8 cellular contexts compared by ENCODE assay signal in genomic region chr16:81723098-81723723, GRCh38. TPM values are rescaled to one million over a fixed set of nuclear protein-coding genes. Genes with fewer than 3 reads are reported as not detected.
A peak's percentile ranks its signal among the peaks of the same experiment; 100 is the strongest.
DNase-seq lines count a peak whose midpoint lies in the region; ATAC-seq and TF ChIP-seq lines count a peak whose summit lies in the region.

No MANE protein-coding gene starts in this region.

- H3K27me3 ChIP-seq in Loucy (ENCODE audit: insufficient read depth, low read length, poor library complexity, severe bottlenecking) (no peaks in the 10 kb centered on the region), adipocyte (replicated peaks; ENCODE audit: control insufficient read depth, insufficient read depth, low read length) (peaks cover 24% of the 10 kb centered on the region)

- H3K4me3 ChIP-seq in Loucy (ENCODE audit: low read length, poor library complexity, severe bottlenecking) (no peak overlapping the region), OCI-LY7 (ENCODE audit: low read depth, low read length, poor library complexity, severe bottlenecking) (no peak overlapping the region), adipocyte (ENCODE audit: low read length) (no peak overlapping the region)

- intact Hi-C loops in OCI-LY7 (cut with micrococcal nuclease; ENCODE audit: unreplicated experiment): loop anchor here (1.0 to 5.0 kb wide), 4 partner anchors 100 to 516 kb away; no protein-coding TSS in a partner anchor
- intact Hi-C loops in left ventricle myocardium superior (cut with micrococcal nuclease): loop anchor here (10.0 kb wide), 3 partner anchors 98 to 358 kb away; no protein-coding TSS in a partner anchor
- intact Hi-C loops in sciatic nerve (cut with DNase I): loop anchor here (5.0 to 10.0 kb wide), 2 partner anchors 98 to 321 kb away; no protein-coding TSS in a partner anchor

- POLR2A ChIA-PET in OCI-LY7 (lab: Charles Lee): no interaction called here

- H3K9me2 ChIP-seq in Loucy (replicated peaks; ENCODE audit: low read depth, low read length): no peaks in the 10 kb centered on the region
- no peaks in the 10 kb centered on the region for H3K9me2 ChIP-seq in OCI-LY7 (ENCODE audit: insufficient read depth, low read length)

- H3F3A ChIP-seq in Loucy (ENCODE audit: low read depth): no peaks in the 10 kb centered on the region

- no peaks in the 10 kb centered on the region for H3K9me3 ChIP-seq in Loucy (ENCODE audit: insufficient read depth, low read depth, low read length)
- H3K9me3 ChIP-seq in OCI-LY7 (ENCODE audit: low read length): peaks cover 10% of the 10 kb centered on the region
- no peaks in the 10 kb centered on the region for H3K9me3 ChIP-seq in adipocyte (ENCODE audit: control insufficient read depth, low read length)

- H3K27ac ChIP-seq in OCI-LY7 (ENCODE audit: low read depth, low read length, poor library complexity, severe bottlenecking): no peak overlapping the region

- TF ChIP-seq CTCF in Loucy (conservative IDR thresholded peaks at IDR 0.05; ENCODE audit: low read length) (peak; percentile 74), OCI-LY7 (conservative IDR thresholded peaks at IDR 0.05; ENCODE audit: low read length) (peak; percentile 86)

- no peak overlapping the region for H3K4me2 ChIP-seq in Loucy (ENCODE audit: low read depth, low read length, poor library complexity, severe bottlenecking)
- H3K4me2 ChIP-seq in OCI-LY7 (ENCODE audit: low read length): no peak overlapping the region

- BruUV-seq in OCI-LY7 (replicated peaks; lab: Mats Ljungman, UMichigan): no TSS peak

- H2AFZ ChIP-seq in Loucy (ENCODE audit: low read length) (no peak overlapping the region), OCI-LY7 (ENCODE audit: low read length) (no peak overlapping the region)

- H3K9ac ChIP-seq in Loucy (ENCODE audit: low read depth, low read length, poor library complexity, severe bottlenecking): no peak overlapping the region
- H3K9ac ChIP-seq in adipocyte (ENCODE audit: low read length): no peak overlapping the region

- H4K20me1 ChIP-seq in Loucy (ENCODE audit: insufficient read depth, low read length, poor library complexity, severe bottlenecking): no peaks in the 10 kb centered on the region
- H4K20me1 ChIP-seq in OCI-LY7 (ENCODE audit: insufficient read depth, low read length): no peaks in the 10 kb centered on the region

- ATAC-seq in left ventricle myocardium superior: peak; percentile 95
- peak; percentile 93 for ATAC-seq in sciatic nerve

- H3K79me2 ChIP-seq in Loucy (ENCODE audit: insufficient read depth, low read length) (no peaks in the 10 kb centered on the region), OCI-LY7 (ENCODE audit: insufficient read depth, low read depth, low read length) (no peaks in the 10 kb centered on the region)

- peak; percentile 34 for DNase-seq in activated CD4-positive, alpha-beta T cell treated with anti-CD3 and anti-CD28 coated beads for 48 hours
- DNase-seq in activated CD4-positive, alpha-beta T cell treated with anti-CD3 and anti-CD28 coated beads, Interleukin-2, amount 50 U/mL, for 4 hours: no peak
- peak; percentile 84 for DNase-seq in H4 (ENCODE audit: low spot score)
- peak; percentile 90 for DNase-seq in OCI-LY7 (ENCODE audit: low spot score)
- peak; percentile 96 for DNase-seq in adipocyte (ENCODE audit: low read depth)
- no peak for DNase-seq in left ventricle myocardium superior
- DNase-seq in sciatic nerve (ENCODE audit: low spot score): no peak

- H3K4me1 ChIP-seq in Loucy (ENCODE audit: insufficient read depth, low read length, poor library complexity, severe bottlenecking): peaks cover 7% of the 10 kb centered on the region
- peaks cover 18% of the 10 kb centered on the region for H3K4me1 ChIP-seq in OCI-LY7 (ENCODE audit: insufficient read depth, low read length, poor library complexity, severe bottlenecking)
- H3K4me1 ChIP-seq in adipocyte (ENCODE audit: control insufficient read depth, insufficient read depth, low read length): no peaks in the 10 kb centered on the region

- CTCF ChIA-PET in OCI-LY7 (lab: Charles Lee; ENCODE audit: unreplicated experiment): interaction anchor here (1.5 kb wide), 1 partner anchor 356 kb away, joined by 3 read pairs; no protein-coding TSS in a partner anchor

- no peaks in the 10 kb centered on the region for H3K36me3 ChIP-seq in Loucy (ENCODE audit: insufficient read depth, low read length)
- H3K36me3 ChIP-seq in OCI-LY7 (ENCODE audit: insufficient read depth, low read length): no peaks in the 10 kb centered on the region
- H3K36me3 ChIP-seq in adipocyte (ENCODE audit: control insufficient read depth, insufficient read depth, low read length, severe bottlenecking): no peaks in the 10 kb centered on the region

RNA-seq across cellular contexts. Expression of gene PLCG2, which starts 55.9 kb away (rescaled TPM):
- 2.2 and 3.2 TPM in 2 replicates for total RNA-seq in H4 (2014; rRNA removed; shearing (Covaris generic))
- 196 and 198 TPM in 2 replicates for total RNA-seq in OCI-LY7 (2014; rRNA removed; shearing (Covaris generic))
- total RNA-seq in OCI-LY7 (2022) (464 and 485 TPM in 2 replicates), left ventricle myocardium superior (5.2 TPM), sciatic nerve (40.7 TPM)

Comparison
In these comparisons a context has a peak if more than half of its experiments do, and no peak if none do; other contexts are left out.
1. DNase-seq: peak in activated CD4-positive, alpha-beta T cell treated with anti-CD3 and anti-CD28 coated beads for 48 hours (single experiment), H4 (single experiment), OCI-LY7 (single experiment) and adipocyte (single experiment); none in activated CD4-positive, alpha-beta T cell treated with anti-CD3 and anti-CD28 coated beads, Interleukin-2, amount 50 U/mL, for 4 hours (0 of 2), left ventricle myocardium superior (single experiment) and sciatic nerve (single experiment).